Comparison of ENCODE assay signal across 8 cellular contexts in genomic region chr2:176122266-176122632, GRCh38. TPM values are rescaled to one million over a fixed set of nuclear protein-coding genes. Genes with fewer than 3 reads are reported as not detected.
DNase-seq lines count a peak whose midpoint lies in the region; ATAC-seq, FAIRE-seq and TF ChIP-seq lines count a peak whose summit lies in the region.

No MANE protein-coding gene starts in this region.

- no peak overlapping the region for H3K27ac Mint-ChIP-seq in activated CD8-positive, alpha-beta T cell treated with anti-CD3 and anti-CD28 coated beads for 36 hours

- no peaks in the 10 kb centered on the region for H3K36me3 Mint-ChIP-seq in activated CD8-positive, alpha-beta T cell treated with anti-CD3 and anti-CD28 coated beads for 36 hours (ENCODE audit: low read depth)

- peak overlapping the region; percentile 73 for H3K9ac ChIP-seq in GM23248
- H3K9ac ChIP-seq in kidney (ENCODE audit: low read length in 2 of 2), result peak overlapping the region in 1 of 2 donors; percentile 59

- FAIRE-seq in kidney (lab: Jason Lieb, UNC), result no peak
- no peak for FAIRE-seq in small intestine (lab: Jason Lieb, UNC)

- intact Hi-C loops in activated CD8-positive, alpha-beta T cell treated with anti-CD3 and anti-CD28 coated beads for 36 hours (cut with micrococcal nuclease), result loop anchor here (5.0 kb wide), 2 partner anchors 35 to 40 kb away; no protein-coding TSS in a partner anchor
- intact Hi-C loops in kidney (cut with DNase I) (loop anchor here (10.0 kb wide), 2 partner anchors 523 to 1033 kb away; no protein-coding TSS in a partner anchor), thyroid gland (cut with DNase I) (loop anchor here (10.0 kb wide), 1 partner anchor 1023 kb away; no protein-coding TSS in a partner anchor)

- ATAC-seq in activated CD8-positive, alpha-beta T cell treated with anti-CD3 and anti-CD28 coated beads for 36 hours, result no peak
- ATAC-seq in esophagus mucosa, result no peak

- CTCF ChIA-PET in activated CD8-positive, alpha-beta T cell treated with anti-CD3 and anti-CD28 coated beads for 36 hours (lab: Charles Lee), result interaction anchor here (1.8 kb wide), 1 partner anchor 39 kb away, joined by 5 read pairs; no protein-coding TSS in a partner anchor

- H3K4me3 ChIP-seq in GM23248 (peak overlapping the region; percentile 70), kidney (ENCODE audit: low read length in 2 of 2) (peak overlapping the region; percentile 49 to 72), small intestine (ENCODE audit: low read depth in 1 of 2, low read length in 2 of 2) (peak overlapping the region; percentile 27 to 59), thyroid gland (replicated peaks in 1 of 3) (peak overlapping the region in 1 of 3 donors; percentile 28)

- WGBS in GM23248 (ENCODE audit: low coverage in 1 of 2, low lambda C conversion rate in 2 of 2, missing lambda C conversion rate in 2 of 2), 2 experiments, result 1 to 2% methylated on average over 19 to 36 of the region's 38 CpGs
- 2 to 5% (median 5%) methylated on average over 15 to 38 of the region's 38 CpGs for WGBS in small intestine, 3 donors
- WGBS in thyroid gland, 2 donors, result 0 to 7% methylated on average over 4 to 11 of the region's 38 CpGs

- peaks cover 12% of the 10 kb centered on the region for H3K4me1 Mint-ChIP-seq in activated CD8-positive, alpha-beta T cell treated with anti-CD3 and anti-CD28 coated beads for 36 hours (ENCODE audit: low read depth)

- peaks cover 66% of the 10 kb centered on the region for H3K79me2 ChIP-seq in GM23248 (ENCODE audit: insufficient read depth)

- no peaks in the 10 kb centered on the region for H4K20me1 ChIP-seq in GM23248 (ENCODE audit: insufficient read depth)

- H3K27ac ChIP-seq in GM23248 (peak overlapping the region; percentile 39), kidney (ENCODE audit: low read depth in 2 of 2, low read length in 2 of 2) (peak overlapping the region; percentile 91 to 95), small intestine (ENCODE audit: low read depth in 1 of 2, low read length in 1 of 2) (no peak overlapping the region), thyroid gland (peak overlapping the region in 1 of 3 donors; percentile 51)

- peaks cover 76% of the 10 kb centered on the region for H3K27me3 Mint-ChIP-seq in activated CD8-positive, alpha-beta T cell treated with anti-CD3 and anti-CD28 coated beads for 36 hours

- peaks cover 10% of the 10 kb centered on the region for H3K4me1 ChIP-seq in GM23248 (ENCODE audit: insufficient read depth)
- peaks cover 6 to 12% of the 10 kb centered on the region in 2 donors for H3K4me1 ChIP-seq in kidney (ENCODE audit: control insufficient read depth in 1 of 2, insufficient read depth in 1 of 2, low read depth in 1 of 2, low read length in 2 of 2)
- H3K4me1 ChIP-seq in small intestine (ENCODE audit: control insufficient read depth in 2 of 2, insufficient read depth in 1 of 2, low read depth in 1 of 2, low read length in 1 of 2), result no peaks in the 10 kb centered on the region
- peaks cover 0 to 15% of the 10 kb centered on the region in 2 donors for H3K4me1 ChIP-seq in thyroid gland

- peaks cover 20% of the 10 kb centered on the region for H3F3A ChIP-seq in GM23248 (ENCODE audit: insufficient read depth)

- no peak for TF ChIP-seq CTCF in activated CD8-positive, alpha-beta T cell treated with anti-CD3 and anti-CD28 coated beads for 36 hours (IDR thresholded peaks at IDR 0.05)
- TF ChIP-seq CTCF in kidney (IDR thresholded peaks at IDR 0.05; ENCODE audit: borderline replicate concordance, extremely low read depth, insufficient read depth) (no peak), thyroid gland (IDR thresholded peaks at IDR 0.05) (no peak)

- in situ Hi-C loops in GM23248 (cut with MboI), result loop anchor here (10.0 to 25.0 kb wide), 2 partner anchors 703 to 1615 kb away; no protein-coding TSS in a partner anchor

- H3K9me3 Mint-ChIP-seq in activated CD8-positive, alpha-beta T cell treated with anti-CD3 and anti-CD28 coated beads for 36 hours, result peaks cover 4% of the 10 kb centered on the region

- peak overlapping the region; percentile 51 for H3K4me3 Mint-ChIP-seq in activated CD8-positive, alpha-beta T cell treated with anti-CD3 and anti-CD28 coated beads for 36 hours

- no peaks in the 10 kb centered on the region for H3K9me2 ChIP-seq in GM23248 (ENCODE audit: insufficient read depth)

- no peak for TF ChIP-seq POLR2A in thyroid gland (IDR thresholded peaks at IDR 0.05)

- H3K27me3 ChIP-seq in GM23248 (replicated peaks; ENCODE audit: insufficient read depth) (no peaks in the 10 kb centered on the region), small intestine (ENCODE audit: control insufficient read depth in 2 of 2, insufficient read depth in 2 of 2, low read length in 2 of 2) (peaks cover 13 to 64% of the 10 kb centered on the region in 2 donors), thyroid gland (peaks cover 76% of the 10 kb centered on the region)

- peak overlapping the region; percentile 68 for H2AFZ ChIP-seq in GM23248

- DNase-seq in GM23248 (no peak), kidney (no peak), small intestine (no peak), thyroid gland (no peak), nucleus accumbens (lab: John Stamatoyannopoulos, UW) (no peak)
- no peak for DNase-seq in activated CD8-positive, alpha-beta T cell treated with anti-CD3 and anti-CD28 coated beads for 36 hours
- no peak for DNase-seq in activated CD4-positive, CD25-positive, alpha-beta regulatory T cell (lab: John Stamatoyannopoulos, UW)

- POLR2A ChIA-PET in activated CD8-positive, alpha-beta T cell treated with anti-CD3 and anti-CD28 coated beads for 36 hours (lab: Charles Lee), result interaction anchor here (1.4 kb wide), 1 partner anchor 9 kb away, joined by 3 read pairs; no protein-coding TSS in a partner anchor

- H3K36me3 ChIP-seq in GM23248 (ENCODE audit: low read depth), result peaks cover 10% of the 10 kb centered on the region; the same call in 1 of the 2 replicates
- no peaks in the 10 kb centered on the region for H3K36me3 ChIP-seq in kidney (ENCODE audit: control insufficient read depth in 1 of 2, insufficient read depth in 2 of 2, low read length in 2 of 2)
- no peaks in the 10 kb centered on the region for H3K36me3 ChIP-seq in small intestine (ENCODE audit: control insufficient read depth in 2 of 2, insufficient read depth in 2 of 2, low read length in 2 of 2)
- H3K36me3 ChIP-seq in thyroid gland, result no peaks in the 10 kb centered on the region

- H3K9me3 ChIP-seq in GM23248 (ENCODE audit: low read depth), result no peaks in the 10 kb centered on the region
- no peaks in the 10 kb centered on the region for H3K9me3 ChIP-seq in kidney (ENCODE audit: control insufficient read depth in 1 of 2, low read length in 2 of 2)
- H3K9me3 ChIP-seq in small intestine (ENCODE audit: control insufficient read depth, low read depth), result no peaks in the 10 kb centered on the region
- H3K9me3 ChIP-seq in thyroid gland, result no peaks in the 10 kb centered on the region

- H3K4me2 ChIP-seq in GM23248 (ENCODE audit: unreplicated experiment), result peak overlapping the region; percentile 56

RNA-seq across cellular contexts. Expression of gene HOXD9, which starts 0.3 kb away (rescaled TPM):
- total RNA-seq in GM23248 (2014; rRNA removed; shearing (Covaris generic)), result 4.2 and 7.0 TPM in 2 replicates
- polyA plus RNA-seq in GM23248 (2016; fragmentation: Nextera tagmentation; extraction: Ambion mirVana) (5.7 and 7.2 TPM in 2 replicates), kidney (ENCODE audit: insufficient read depth, low read depth, low replicate concordance) (36.4 TPM), small intestine (1 to 10 TPM in 1 of 3 donors, under 1 TPM in 1, not detected in 1; 0.27 to 1.9 TPM)
- not detected for total RNA-seq in activated CD8-positive, alpha-beta T cell treated with anti-CD3 and anti-CD28 coated beads for 36 hours
- total RNA-seq in kidney (36.5 TPM), thyroid gland (1 to 10 TPM in 3 of 4 donors, under 1 TPM in 1; 0.83 to 3.9 (median 2.3) TPM), esophagus mucosa (1.1 TPM)

RNA-seq across cellular contexts. Expression of gene HOXD10, which starts 5.7 kb away (rescaled TPM):
- total RNA-seq in GM23248 (2014; rRNA removed; shearing (Covaris generic)), result 17.2 and 23.5 TPM in 2 replicates
- 10.9 and 16.0 TPM in 2 replicates for polyA plus RNA-seq in GM23248 (2016; fragmentation: Nextera tagmentation; extraction: Ambion mirVana)
- not detected for total RNA-seq in activated CD8-positive, alpha-beta T cell treated with anti-CD3 and anti-CD28 coated beads for 36 hours
- total RNA-seq in kidney, result 35.4 TPM
- 28.2 TPM for polyA plus RNA-seq in kidney (ENCODE audit: insufficient read depth, low read depth, low replicate concordance)
- under 1 TPM in 1 of 3 donors, not detected in 2; 0.09 TPM for polyA plus RNA-seq in small intestine
- under 1 TPM in 2 of 4 donors, not detected in 2; 0.33 to 0.54 TPM for total RNA-seq in thyroid gland
- total RNA-seq in esophagus mucosa, result 0.24 TPM

RNA-seq across cellular contexts. Expression of gene HOXD8, which starts 7.3 kb away (rescaled TPM):
- total RNA-seq in GM23248 (2014; rRNA removed; shearing (Covaris generic)), result 23.4 and 27.8 TPM in 2 replicates
- polyA plus RNA-seq in GM23248 (2016; fragmentation: Nextera tagmentation; extraction: Ambion mirVana) (18.0 and 19.7 TPM in 2 replicates), kidney (ENCODE audit: insufficient read depth, low read depth, low replicate concordance) (122 TPM), small intestine (1 to 10 TPM in 2 of 3 donors, under 1 TPM in 1; 0.89 to 5.3 (median 1.9) TPM)
- not detected for total RNA-seq in activated CD8-positive, alpha-beta T cell treated with anti-CD3 and anti-CD28 coated beads for 36 hours
- total RNA-seq in kidney (76.5 TPM), thyroid gland (10 to 100 TPM in 2 of 4 donors, 1 to 10 TPM in 2; 4.1 to 24.9 (median 9.9) TPM), esophagus mucosa (0.88 TPM)

RNA-seq across cellular contexts. Expression of gene HOXD11, which starts 15.2 kb away (rescaled TPM):
- total RNA-seq in GM23248 (2014; rRNA removed; shearing (Covaris generic)), result 28.4 and 31.6 TPM in 2 replicates
- 27.7 and 30.0 TPM in 2 replicates for polyA plus RNA-seq in GM23248 (2016; fragmentation: Nextera tagmentation; extraction: Ambion mirVana)
- total RNA-seq in activated CD8-positive, alpha-beta T cell treated with anti-CD3 and anti-CD28 coated beads for 36 hours, result not detected
- total RNA-seq in kidney, result 15.9 TPM
- 5.8 TPM for polyA plus RNA-seq in kidney (ENCODE audit: insufficient read depth, low read depth, low replicate concordance)
- polyA plus RNA-seq in small intestine, result not detected
- not detected for total RNA-seq in thyroid gland
- total RNA-seq in esophagus mucosa, result not detected

RNA-seq across cellular contexts. Expression of gene HOXD12, which starts 22.7 kb away (rescaled TPM):
- 0.22 TPM in 1 of 2 replicates, not detected in the other for total RNA-seq in GM23248 (2014; rRNA removed; shearing (Covaris generic))
- polyA plus RNA-seq in GM23248 (2016; fragmentation: Nextera tagmentation; extraction: Ambion mirVana) (0.14 and 0.19 TPM in 2 replicates), kidney (ENCODE audit: insufficient read depth, low read depth, low replicate concordance) (not detected), small intestine (not detected)
- not detected for total RNA-seq in activated CD8-positive, alpha-beta T cell treated with anti-CD3 and anti-CD28 coated beads for 36 hours
- total RNA-seq in kidney (not detected), thyroid gland (not detected), esophagus mucosa (not detected)

Comparison
In these comparisons a context has a peak if more than half of its experiments do, and no peak if none do; other contexts are left out.
1. H3K27ac ChIP-seq: peak in GM23248 (single experiment) and kidney (2 of 2); none in small intestine (0 of 2).
2. RNA of gene HOXD10, which starts 5.7 kb away (total RNA-seq): 35.4 TPM in kidney (single experiment) and 17.2 to 23.5 TPM in GM23248; 0.33 to 0.54 TPM in thyroid gland, 0.24 TPM in esophagus mucosa (single experiment) and not detected in activated CD8-positive, alpha-beta T cell treated with anti-CD3 and anti-CD28 coated beads for 36 hours; every median in the first group is over 10 times any median in the second.